15 cellular contexts compared by ENCODE assay signal in the genomic region with DNA sequence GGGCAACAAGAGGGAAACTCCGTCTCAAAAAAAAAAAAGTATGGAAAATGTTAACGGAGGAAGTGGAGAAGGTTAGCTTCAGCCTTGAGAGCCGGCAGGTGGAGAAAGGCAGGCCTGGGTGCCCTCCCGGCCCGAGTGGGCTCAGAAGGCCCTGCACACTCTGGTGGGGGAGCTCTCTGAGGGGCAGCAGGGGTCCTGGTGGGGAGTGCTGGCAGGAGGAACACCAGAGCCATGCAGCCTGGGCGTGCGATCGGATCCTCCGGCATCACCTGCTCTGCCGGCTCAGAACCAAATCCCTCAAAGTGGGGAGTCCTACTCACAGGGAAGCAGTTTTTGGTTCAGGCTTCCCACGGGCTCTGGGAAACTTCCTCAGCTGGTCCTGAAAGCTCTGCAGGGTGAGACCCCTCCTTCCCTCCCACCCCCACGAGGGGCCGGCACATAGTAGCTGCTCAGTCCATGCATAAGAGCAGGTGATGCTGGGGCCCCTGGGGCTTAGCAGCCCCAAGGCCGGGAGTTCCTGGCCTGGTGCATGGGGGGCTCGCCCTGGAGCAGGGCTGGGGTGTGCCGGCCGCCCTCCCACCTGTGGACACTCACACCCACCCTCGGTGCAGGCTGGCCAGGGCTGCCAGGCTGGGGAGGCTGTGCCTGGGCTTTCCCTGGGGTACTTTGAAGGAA. TPM values are rescaled to one million over a fixed set of nuclear protein-coding genes. Genes with fewer than 3 reads are reported as not detected.
DNase-seq lines count a peak whose midpoint lies in the region; ATAC-seq and TF ChIP-seq lines count a peak whose summit lies in the region.
"Had no signal": no experiment of that assay in that cellular context is flagged by ENCODE, and none has a peak within 500 bp of the region (broad histone marks: within the 10 kb centered on the region; RNA-seq: fewer than 3 reads in every experiment).

No MANE protein-coding gene starts in this region.

- no peak for TF ChIP-seq POLR2A in body of pancreas (IDR thresholded peaks at IDR 0.05)

- H2BK15ac ChIP-seq in neuronal stem cell (ENCODE audit: low read length), result no peak overlapping the region

- no peak overlapping the region for H4K91ac ChIP-seq in neuronal stem cell (ENCODE audit: low read depth, low read length, poor library complexity)

- peaks cover 40% of the 10 kb centered on the region for H3K36me3 ChIP-seq in left ventricle myocardium inferior
- H3K36me3 ChIP-seq in endodermal cell (ENCODE audit: control insufficient read depth, insufficient read depth, low read length), result peaks cover 49% of the 10 kb centered on the region
- H3K36me3 ChIP-seq in neuronal stem cell (replicated peaks in 1 of 2; ENCODE audit: control insufficient read depth in 2 of 2, insufficient read depth in 2 of 2, low read length in 2 of 2), result peaks cover 24 to 58% of the 10 kb centered on the region in 2 donors
- H3K36me3 ChIP-seq in body of pancreas (replicated peaks in 1 of 2; ENCODE audit: insufficient read depth in 1 of 2, low read depth in 2 of 2), result peaks cover 11 to 14% of the 10 kb centered on the region in 2 donors

- H2AFZ ChIP-seq in neuronal stem cell (ENCODE audit: low read length), result no peak overlapping the region

- H3K79me1 ChIP-seq in neuronal stem cell (ENCODE audit: low read depth, low read length), result peaks cover 5% of the 10 kb centered on the region

- peaks cover 46% of the 10 kb centered on the region for H3K4me1 ChIP-seq in left ventricle myocardium inferior
- H3K4me1 ChIP-seq in endodermal cell (ENCODE audit: control insufficient read depth, insufficient read depth, low read length), result no peaks in the 10 kb centered on the region
- H3K4me1 ChIP-seq in neuronal stem cell (ENCODE audit: control insufficient read depth in 2 of 2, insufficient read depth in 1 of 2, low read depth in 1 of 2, low read length in 2 of 2), result peaks cover 0 to 2% of the 10 kb centered on the region in 2 donors
- peaks cover 36% of the 10 kb centered on the region for H3K4me1 ChIP-seq in body of pancreas

- DNase-seq in left ventricle myocardium inferior (no peak), Right ventricle myocardium superior (no peak), endodermal cell (no peak), neuronal stem cell (ENCODE audit: low spot score) (no peak), NCI-H2171 (lab: John Stamatoyannopoulos, UW) (no peak), body of pancreas (no peak)
- DNase-seq: activated T-cell treated with anti-CD3 and anti-CD28 coated beads for 4 hours, DMS53, hippocampal formation, NCI-H1092, NCI-H524, SIG-M5 had no signal

- peak overlapping the region; percentile 10 for H3K23ac ChIP-seq in neuronal stem cell (ENCODE audit: low read depth, low read length, poor library complexity)

- ATAC-seq in Right ventricle myocardium superior (ENCODE audit: poor library complexity) (no peak), GM21381 (IDR thresholded peaks at IDR 0.05; ENCODE audit: unreplicated experiment) (no peak), body of pancreas (no peak), HG03432 (IDR thresholded peaks at IDR 0.05; ENCODE audit: unreplicated experiment) (no peak)

- H3K4me3 Mint-ChIP-seq in endodermal cell, result peak overlapping the region; percentile 67

- H3K4me2 ChIP-seq in neuronal stem cell (ENCODE audit: insufficient read depth, low read length, poor library complexity, severe bottlenecking), result no peak overlapping the region

- H3K27ac ChIP-seq in left ventricle myocardium inferior (replicated peaks) (peak overlapping the region; percentile 93), endodermal cell (ENCODE audit: low read depth, low read length) (no peak overlapping the region), neuronal stem cell (replicated peaks; ENCODE audit: low read length) (no peak overlapping the region), body of pancreas (peak overlapping the region in 2 of 4 donors; percentile 59 to 82)

- no peak overlapping the region for H3K14ac ChIP-seq in neuronal stem cell (ENCODE audit: low read length)

- H3K27me3 Mint-ChIP-seq in endodermal cell (ENCODE audit: insufficient read depth), result peaks cover 3% of the 10 kb centered on the region

- no peak overlapping the region for H2BK12ac ChIP-seq in neuronal stem cell (ENCODE audit: low read length)

- H3K9me3 Mint-ChIP-seq in endodermal cell, result peaks cover 26% of the 10 kb centered on the region

- 92 to 93% methylated on average over 11 to 18 of the region's 18 CpGs for WGBS in endodermal cell (ENCODE audit: insufficient coverage in 1 of 2, insufficient read length in 1 of 2), 2 experiments
- WGBS in neuronal stem cell (ENCODE audit: extremely low coverage in 2 of 2, insufficient read length in 2 of 2, insufficient replicate concordance in 1 of 2), 2 donors, result no CpG with 5 or more reads among the region's 18 CpGs
- 54 to 61% methylated on average over 7 to 18 of the region's 18 CpGs for WGBS in body of pancreas, 2 donors

- no peaks in the 10 kb centered on the region for H3K4me1 Mint-ChIP-seq in endodermal cell

- peaks cover 52% of the 10 kb centered on the region for H3K36me3 Mint-ChIP-seq in endodermal cell (ENCODE audit: low read depth)

- H2BK5ac ChIP-seq in neuronal stem cell (ENCODE audit: low read length), result no peak overlapping the region

- H3K4ac ChIP-seq in neuronal stem cell (ENCODE audit: low read length), result no peak overlapping the region

- H2BK120ac ChIP-seq in neuronal stem cell (ENCODE audit: low read depth, low read length), result no peak overlapping the region

- H3K4me3 ChIP-seq in left ventricle myocardium inferior, result peak overlapping the region; percentile 87
- peak overlapping the region; percentile 86 for H3K4me3 ChIP-seq in endodermal cell (ENCODE audit: low read length)
- H3K4me3 ChIP-seq in neuronal stem cell (ENCODE audit: low read length in 2 of 2), result no peak overlapping the region
- H3K4me3 ChIP-seq in body of pancreas, result no peak overlapping the region

- H3K27me3 ChIP-seq in left ventricle myocardium inferior (ENCODE audit: low read depth) (no peaks in the 10 kb centered on the region), endodermal cell (ENCODE audit: control insufficient read depth, insufficient read depth, low read length, poor library complexity, severe bottlenecking) (no peaks in the 10 kb centered on the region), neuronal stem cell (ENCODE audit: control insufficient read depth in 3 of 3, insufficient read depth in 3 of 3, low read depth in 1 of 3, low read length in 3 of 3) (no peaks in the 10 kb centered on the region), body of pancreas (no peaks in the 10 kb centered on the region)

- H3K9me3 ChIP-seq in left ventricle myocardium inferior (replicated peaks), result peaks cover 17% of the 10 kb centered on the region
- H3K9me3 ChIP-seq in endodermal cell (ENCODE audit: control insufficient read depth, low read length), result peaks cover 30% of the 10 kb centered on the region
- H3K9me3 ChIP-seq in neuronal stem cell (replicated peaks in 1 of 2; ENCODE audit: control insufficient read depth in 2 of 2, insufficient read depth in 1 of 2, low read depth in 1 of 2, low read length in 2 of 2), result peaks cover 20 to 31% of the 10 kb centered on the region in 2 donors
- no peaks in the 10 kb centered on the region for H3K9me3 ChIP-seq in body of pancreas

- H3K18ac ChIP-seq in neuronal stem cell (ENCODE audit: low read length), result peak overlapping the region; percentile 11

- no peak for TF ChIP-seq CTCF in left ventricle myocardium inferior (IDR thresholded peaks at IDR 0.05; ENCODE audit: borderline replicate concordance)
- no peak for TF ChIP-seq CTCF in endodermal cell (conservative IDR thresholded peaks at IDR 0.05)
- TF ChIP-seq CTCF in body of pancreas (IDR thresholded peaks at IDR 0.05), result no peak

- H4K8ac ChIP-seq in neuronal stem cell (ENCODE audit: low read depth, low read length), result peak overlapping the region; percentile 43

- peak overlapping the region; percentile 81 for H2AK5ac ChIP-seq in neuronal stem cell (ENCODE audit: low read depth, low read length)

- intact Hi-C loops in left ventricle myocardium inferior (cut with micrococcal nuclease) (no loop called here), Right ventricle myocardium superior (cut with DNase I) (no loop called here), body of pancreas (cut with DNase I) (no loop called here)

- H3K27ac Mint-ChIP-seq in endodermal cell, result no peak overlapping the region

- H3K9ac ChIP-seq in endodermal cell (ENCODE audit: extremely low read depth, low read length, poor library complexity, severe bottlenecking), result no peak overlapping the region
- H3K9ac ChIP-seq in neuronal stem cell (ENCODE audit: low read depth, low read length, poor library complexity), result no peak overlapping the region

RNA-seq across cellular contexts. Expression of a gene that starts 1.2 kb away (rescaled TPM):
- total RNA-seq in left ventricle myocardium inferior (79.1 TPM), Right ventricle myocardium superior (80.2 TPM), endodermal cell (10 to 100 TPM; 24.7 to 35.6 TPM), body of pancreas (10 to 100 TPM; 15.2 to 29.1 TPM)
- polyA plus RNA-seq in endodermal cell (2013, experiment 1 of 2), result 17.1 TPM
- 17.1 TPM for polyA plus RNA-seq in endodermal cell (2013, experiment 2 of 2)
- polyA plus RNA-seq in neuronal stem cell (2013, experiment 1 of 2), result 15.9 TPM
- polyA plus RNA-seq in neuronal stem cell (2013, experiment 2 of 2), result 17.0 TPM
- total RNA-seq: H4 had no signal

RNA-seq across cellular contexts. Expression of a gene that starts 15.2 kb away (rescaled TPM):
- 48.0 TPM for total RNA-seq in left ventricle myocardium inferior
- 45.1 TPM for total RNA-seq in Right ventricle myocardium superior
- total RNA-seq in endodermal cell, result 100 to 1,000 TPM; 107 TPM
- polyA plus RNA-seq in endodermal cell (2013, experiment 1 of 2), result 107 TPM
- polyA plus RNA-seq in endodermal cell (2013, experiment 2 of 2), result 106 TPM
- polyA plus RNA-seq in neuronal stem cell (2013, experiment 1 of 2), result 62.8 TPM
- 65.7 TPM for polyA plus RNA-seq in neuronal stem cell (2013, experiment 2 of 2)
- total RNA-seq in body of pancreas, result 10 to 100 TPM; 38.9 to 74.8 TPM

RNA-seq across cellular contexts. Expression of a gene that starts 20.1 kb away (rescaled TPM):
- total RNA-seq in left ventricle myocardium inferior (13.6 TPM), Right ventricle myocardium superior (13.2 TPM), endodermal cell (10 to 100 TPM; 34.5 to 40.0 TPM), body of pancreas (1 to 10 TPM; 7.6 to 8.0 TPM)
- 32.5 TPM for polyA plus RNA-seq in endodermal cell (2013, experiment 1 of 2)
- polyA plus RNA-seq in endodermal cell (2013, experiment 2 of 2), result 33.8 TPM
- polyA plus RNA-seq in neuronal stem cell (2013, experiment 1 of 2), result 23.3 TPM
- 21.8 TPM for polyA plus RNA-seq in neuronal stem cell (2013, experiment 2 of 2)

RNA-seq across cellular contexts. Expression of a gene that starts 38.1 kb away (rescaled TPM):
- total RNA-seq in left ventricle myocardium inferior, result 22.4 TPM
- 20.7 TPM for total RNA-seq in Right ventricle myocardium superior
- total RNA-seq in endodermal cell, result 1 to 10 TPM; 1.2 to 4.6 TPM
- polyA plus RNA-seq in endodermal cell (2013, experiment 1 of 2), result 7.2 TPM
- polyA plus RNA-seq in endodermal cell (2013, experiment 2 of 2), result 5.1 TPM
- polyA plus RNA-seq in neuronal stem cell (2013, experiment 1 of 2), result 9.4 TPM
- 10.4 TPM for polyA plus RNA-seq in neuronal stem cell (2013, experiment 2 of 2)
- total RNA-seq in body of pancreas, result 10 to 100 TPM; 18.2 to 39.9 TPM

Comparison
In these comparisons a context has a peak if more than half of its experiments do, and no peak if none do; other contexts are left out.
1. H3K4me3 ChIP-seq: peak in left ventricle myocardium inferior (single experiment) and endodermal cell (single experiment); none in neuronal stem cell (0 of 2) and body of pancreas (0 of 2).